8 cellular contexts compared by ENCODE assay signal in genomic region chr1:230772457-230773395, GRCh38. TPM values are rescaled to one million over a fixed set of nuclear protein-coding genes. Genes with fewer than 3 reads are reported as not detected.
DNase-seq lines count a peak whose midpoint lies in the region; ATAC-seq and TF ChIP-seq lines count a peak whose summit lies in the region.

No MANE protein-coding gene starts in this region.

- H3K9me3 ChIP-seq in left lung (no peaks in the 10 kb centered on the region), vagina (no peaks in the 10 kb centered on the region)

- no peaks in the 10 kb centered on the region for H3K9me3 Mint-ChIP-seq in activated naive CD8-positive, alpha-beta T cell treated with anti-CD3 and anti-CD28 coated beads, Interleukin-2, amount 50 U/mL, for 24 hours

- no peak for TF ChIP-seq POLR2A in vagina (IDR thresholded peaks at IDR 0.05)

- H3K4me1 ChIP-seq in left lung = peaks cover 0 to 6% of the 10 kb centered on the region in 2 donors
- no peaks in the 10 kb centered on the region for H3K4me1 ChIP-seq in vagina

- no peak overlapping the region for H3K4me3 Mint-ChIP-seq in activated naive CD8-positive, alpha-beta T cell treated with anti-CD3 and anti-CD28 coated beads, Interleukin-2, amount 50 U/mL, for 24 hours

- intact Hi-C loops in left lung (cut with DNase I) (no loop called here), vagina (cut with DNase I) (loop anchor here (5.0 kb wide), 1 partner anchor 130 kb away; the partner anchor contains the start of gene COG2)

- DNase-seq in DMS53 treated with DMSO at 0.1 percent for 48 hours (lab: John Stamatoyannopoulos, UW; ENCODE audit: unreplicated experiment) (peak; percentile 9), NCI-H2196 treated with DMSO at 0.1 percent for 48 hours (lab: John Stamatoyannopoulos, UW; ENCODE audit: unreplicated experiment) (peak; percentile 17), caudate nucleus (lab: John Stamatoyannopoulos, UW) (peak in 58 of 61 donors; percentile 3 to 90 (median 65)), left lung (no peak), vagina (ENCODE audit: extremely low spot score in 2 of 2) (no peak)
- no peak for DNase-seq in stimulated activated CD4-positive, alpha-beta T cell treated with anti-CD3 and anti-CD28 coated beads, Interleukin-2, amount 100 ng/mL, for 48 hours
- DNase-seq in activated naive CD8-positive, alpha-beta T cell treated with anti-CD3 and anti-CD28 coated beads, Interleukin-2, amount 50 U/mL, for 24 hours = no peak

- H3K4me1 Mint-ChIP-seq in activated naive CD8-positive, alpha-beta T cell treated with anti-CD3 and anti-CD28 coated beads, Interleukin-2, amount 50 U/mL, for 24 hours = no peaks in the 10 kb centered on the region

- H3K36me3 Mint-ChIP-seq in activated naive CD8-positive, alpha-beta T cell treated with anti-CD3 and anti-CD28 coated beads, Interleukin-2, amount 50 U/mL, for 24 hours (ENCODE audit: low read depth) = no peaks in the 10 kb centered on the region

- H3K27me3 Mint-ChIP-seq in activated naive CD8-positive, alpha-beta T cell treated with anti-CD3 and anti-CD28 coated beads, Interleukin-2, amount 50 U/mL, for 24 hours = peaks cover 9% of the 10 kb centered on the region

- H3K4me3 ChIP-seq in left lung = no peak overlapping the region
- H3K4me3 ChIP-seq in vagina = no peak overlapping the region

- TF ChIP-seq CTCF in left lung (IDR thresholded peaks at IDR 0.05) (peak in 1 of 2 donors; percentile 23), vagina (IDR thresholded peaks at IDR 0.05) (peak in 2 of 3 experiments; percentile 36 to 51)

- H3K27ac Mint-ChIP-seq in activated naive CD8-positive, alpha-beta T cell treated with anti-CD3 and anti-CD28 coated beads, Interleukin-2, amount 50 U/mL, for 24 hours = no peak overlapping the region

- H3K27ac ChIP-seq in caudate nucleus (ENCODE audit: low read depth, low read length) (peak overlapping the region; percentile 65), left lung (no peak overlapping the region), vagina (no peak overlapping the region)

- H3K27me3 ChIP-seq in left lung (no peaks in the 10 kb centered on the region), vagina (no peaks in the 10 kb centered on the region)

- peak; percentile 57 for ATAC-seq in left lung
- no peak for ATAC-seq in activated naive CD8-positive, alpha-beta T cell treated with anti-CD3 and anti-CD28 coated beads, Interleukin-2, amount 50 U/mL, for 24 hours
- no peak for ATAC-seq in HG03139 (IDR thresholded peaks at IDR 0.05; ENCODE audit: unreplicated experiment)

- H3K36me3 ChIP-seq in left lung = no peaks in the 10 kb centered on the region
- H3K36me3 ChIP-seq in vagina = no peaks in the 10 kb centered on the region

RNA-seq across cellular contexts. Expression of gene CAPN9, which starts 25.5 kb away (rescaled TPM):
- total RNA-seq in left lung (1 to 10 TPM; 3.2 to 5.0 TPM), vagina (not detected)

RNA-seq across cellular contexts. Expression of gene AGT, which starts 58.8 kb away (rescaled TPM):
- total RNA-seq in left lung (1 to 10 TPM; 2.8 to 2.9 TPM), vagina (9.6 TPM)

Comparison
In these comparisons a context has a peak if more than half of its experiments do, and no peak if none do; other contexts are left out.
1. DNase-seq: peak in DMS53 treated with DMSO at 0.1 percent for 48 hours (single experiment), NCI-H2196 treated with DMSO at 0.1 percent for 48 hours (single experiment) and caudate nucleus (58 of 61); none in left lung (0 of 2), vagina (0 of 2), stimulated activated CD4-positive, alpha-beta T cell treated with anti-CD3 and anti-CD28 coated beads, Interleukin-2, amount 100 ng/mL, for 48 hours (0 of 2) and activated naive CD8-positive, alpha-beta T cell treated with anti-CD3 and anti-CD28 coated beads, Interleukin-2, amount 50 U/mL, for 24 hours (single experiment).